Comparison of ENCODE assay signal across 9 cellular contexts in the genomic region with DNA sequence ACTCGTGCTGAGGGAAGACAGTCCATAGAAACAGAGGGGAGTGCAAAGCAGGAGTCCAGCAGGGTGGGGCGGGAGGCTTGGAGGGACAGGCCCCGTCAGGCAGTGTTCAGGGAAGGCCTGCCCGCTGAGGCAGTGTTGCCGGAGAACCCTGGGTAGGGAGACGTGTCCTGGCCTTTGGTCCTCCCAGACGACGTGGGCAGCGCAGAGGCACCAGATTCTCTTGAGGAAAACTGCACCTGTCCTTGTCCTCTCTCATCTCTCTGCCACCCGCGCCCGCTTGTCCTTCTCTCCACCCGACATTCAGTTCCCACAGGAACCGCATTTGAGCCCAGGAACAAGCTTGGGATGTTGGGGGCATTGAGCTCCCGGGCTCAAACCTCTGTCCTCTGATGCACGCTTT. TPM values are rescaled to one million over a fixed set of nuclear protein-coding genes. Genes with fewer than 3 reads are reported as not detected.
"Had no signal": no experiment of that assay in that cellular context is flagged by ENCODE, and none has a peak within 500 bp of the region (broad histone marks: within the 10 kb centered on the region; RNA-seq: fewer than 3 reads in every experiment).

No MANE protein-coding gene starts in this region.

RNA-seq across cellular contexts. Expression of gene UPK3B, which starts 14.6 kb away (rescaled TPM):
- total RNA-seq: kidney epithelial cell had no signal
- polyA plus RNA-seq: immature natural killer cell; naive thymus-derived CD4-positive, alpha-beta T cell had no signal

RNA-seq across cellular contexts. Expression of gene SPDYE16, which starts 47.4 kb away (rescaled TPM):
- total RNA-seq: kidney epithelial cell, left ventricle myocardium superior, lung microvascular endothelial cell, mesenteric fat pad, mucosa of gallbladder had no signal
- polyA plus RNA-seq: keratinocyte, mammary epithelial cell had no signal
